In the genomic region with DNA sequence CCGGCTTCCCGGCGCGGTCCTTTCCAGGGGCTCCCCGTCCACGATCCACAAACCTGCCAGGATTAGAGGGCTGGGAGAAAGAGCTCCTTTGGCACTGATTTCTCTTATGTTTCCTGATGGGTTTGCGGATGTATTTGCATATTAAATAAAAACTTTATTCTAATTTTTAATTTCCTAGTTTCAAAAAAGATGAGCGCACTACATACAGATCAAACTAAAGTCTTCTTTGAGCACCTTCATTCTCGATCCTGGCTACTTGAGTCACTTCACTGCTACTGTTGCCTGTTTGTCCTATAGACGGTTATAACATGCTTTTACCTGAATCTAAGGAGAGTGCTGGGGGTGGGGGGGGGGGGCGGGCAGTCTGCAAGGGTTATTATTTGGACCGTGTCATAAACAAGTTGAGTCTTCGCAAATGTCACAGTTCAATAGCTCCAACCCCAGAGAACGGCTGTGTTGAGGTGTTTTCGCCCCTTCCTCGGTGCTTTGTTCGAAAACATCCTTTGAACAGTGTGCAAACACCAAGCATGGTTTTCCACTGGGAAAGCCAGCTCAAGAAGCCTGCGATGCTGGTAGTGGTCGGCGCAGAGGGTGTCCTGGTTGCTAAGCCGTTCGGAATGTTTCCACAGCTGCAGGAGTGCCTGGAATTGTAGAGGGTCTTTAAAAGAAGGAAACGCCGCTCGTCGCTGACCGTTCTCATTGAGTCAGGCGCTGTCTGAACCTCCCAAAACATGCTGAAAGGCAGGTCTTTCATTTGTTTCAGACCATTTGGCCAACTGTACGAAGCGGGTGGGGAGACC, we compare ENCODE assay signal across 8 cellular contexts. TPM values are rescaled to one million over a fixed set of nuclear protein-coding genes. Genes with fewer than 3 reads are reported as not detected.
A peak's percentile ranks its signal among the peaks of the same experiment; 100 is the strongest.
DNase-seq lines count a peak whose midpoint lies in the region; ATAC-seq and TF ChIP-seq lines count a peak whose summit lies in the region.

No MANE protein-coding gene starts in this region.

- no peak overlapping the region for H2BK12ac ChIP-seq in trophoblast cell (ENCODE audit: low read length)

- H3K4me1 Mint-ChIP-seq in endothelial cell (ENCODE audit: unreplicated experiment): peaks cover 30% of the 10 kb centered on the region

- no peak for ATAC-seq in HG03097 (IDR thresholded peaks at IDR 0.05; ENCODE audit: low FRiP score, unreplicated experiment)
- no peak for ATAC-seq in HG03139 (IDR thresholded peaks at IDR 0.05; ENCODE audit: unreplicated experiment)

- H3K27me3 ChIP-seq in NT2/D1 (ENCODE audit: insufficient read depth, insufficient read length) (no peaks in the 10 kb centered on the region), trophoblast cell (ENCODE audit: insufficient read depth, low read length) (no peaks in the 10 kb centered on the region)

- H3K4me1 ChIP-seq in NT2/D1 (ENCODE audit: insufficient read depth, insufficient read length) (peaks cover 5% of the 10 kb centered on the region), trophoblast cell (ENCODE audit: control insufficient read depth in 1 of 2, insufficient read depth in 2 of 2, low read length in 2 of 2) (peaks cover 4 to 12% of the 10 kb centered on the region in 2 experiments)

- H3K27me3 Mint-ChIP-seq in endothelial cell (ENCODE audit: unreplicated experiment): peaks cover 7% of the 10 kb centered on the region

- H3K27ac ChIP-seq in trophoblast cell (ENCODE audit: low read depth, low read length): peak overlapping the region; percentile 63

- peaks cover 19% of the 10 kb centered on the region for H3K79me2 ChIP-seq in trophoblast cell (ENCODE audit: control insufficient read depth, insufficient read depth, low read length, poor library complexity)

- no peak overlapping the region for H4K91ac ChIP-seq in trophoblast cell (ENCODE audit: low read depth, low read length)

- peak overlapping the region; percentile 82 for H4K8ac ChIP-seq in trophoblast cell (ENCODE audit: low read depth, low read length)

- H3K9me3 ChIP-seq in NT2/D1 (ENCODE audit: insufficient read depth, low read length) (no peaks in the 10 kb centered on the region), trophoblast cell (ENCODE audit: insufficient read depth, low read depth, low read length) (no peaks in the 10 kb centered on the region)

- no CpG with 5 or more reads among the region's 30 CpGs for WGBS in trophoblast cell (ENCODE audit: extremely low coverage, insufficient coverage, insufficient read length)

- H3K36me3 ChIP-seq in NT2/D1 (ENCODE audit: insufficient read depth, insufficient read length, low read length) (peaks cover 5% of the 10 kb centered on the region), trophoblast cell (ENCODE audit: control insufficient read depth in 1 of 2, insufficient read depth in 2 of 2, low read length in 2 of 2) (peaks cover 3 to 4% of the 10 kb centered on the region in 2 experiments)

- H2BK5ac ChIP-seq in trophoblast cell (ENCODE audit: low read depth, low read length, poor library complexity): peak overlapping the region; percentile 2

- no peak overlapping the region for H3K18ac ChIP-seq in trophoblast cell (ENCODE audit: low read length)

- no peak overlapping the region for H2AK5ac ChIP-seq in trophoblast cell (ENCODE audit: low read length)

- no peak overlapping the region for H2BK120ac ChIP-seq in trophoblast cell (ENCODE audit: insufficient read depth, low read length, poor library complexity)

- H3K4me3 ChIP-seq in NT2/D1 (ENCODE audit: insufficient read length, low read depth): peak overlapping the region; percentile 70
- no peak overlapping the region for H3K4me3 ChIP-seq in trophoblast cell (ENCODE audit: low read depth, low read length)

- peak overlapping the region; percentile 73 for H3K4me2 ChIP-seq in trophoblast cell (ENCODE audit: low read length)

- H3K36me3 Mint-ChIP-seq in endothelial cell (ENCODE audit: low read depth, unreplicated experiment): no peaks in the 10 kb centered on the region

- H3K9ac ChIP-seq in NT2/D1 (ENCODE audit: insufficient read length, low read depth) (peak overlapping the region; percentile 87), trophoblast cell (ENCODE audit: low read length) (no peak overlapping the region)

- no peak overlapping the region for H3K4ac ChIP-seq in trophoblast cell (ENCODE audit: low read depth, low read length)

- H3K27ac Mint-ChIP-seq in endothelial cell (ENCODE audit: unreplicated experiment): peak overlapping the region; percentile 53

- H3K23ac ChIP-seq in trophoblast cell (ENCODE audit: low read length): no peak overlapping the region

- no peak for TF ChIP-seq CTCF in endothelial cell (IDR thresholded peaks at IDR 0.05; ENCODE audit: unreplicated experiment)

- H4K12ac ChIP-seq in trophoblast cell (ENCODE audit: low read depth, low read length): no peak overlapping the region

- DNase-seq in EH (ENCODE audit: low read depth) (peak; percentile 32), NT2/D1 (ENCODE audit: low read depth, low spot score) (no peak), endothelial cell (ENCODE audit: low spot score) (peak; percentile 45), trophoblast cell (peak; percentile 54 to 63), cerebellar nuclear complex (lab: John Stamatoyannopoulos, UW) (no peak), nucleus accumbens (lab: John Stamatoyannopoulos, UW) (no peak)

- H3K79me1 ChIP-seq in trophoblast cell (ENCODE audit: low read length): peaks cover 19% of the 10 kb centered on the region

- no peaks in the 10 kb centered on the region for H3K9me3 Mint-ChIP-seq in endothelial cell (ENCODE audit: unreplicated experiment)

- peak overlapping the region; percentile 83 for H3K4me3 Mint-ChIP-seq in endothelial cell (ENCODE audit: unreplicated experiment)

- no peak overlapping the region for H2AFZ ChIP-seq in trophoblast cell (ENCODE audit: insufficient read depth, low read length, poor library complexity)

- H3K14ac ChIP-seq in trophoblast cell (ENCODE audit: low read length): peak overlapping the region; percentile 44

RNA-seq across cellular contexts. Expression of gene STK10, which starts 1.1 kb away (rescaled TPM):
- total RNA-seq in endothelial cell (ENCODE audit: unreplicated experiment): 69.3 TPM
- 29.6 and 30.3 TPM in 2 replicates for polyA plus RNA-seq in trophoblast cell (2013)

RNA-seq across cellular contexts. Expression of gene EFCAB9, which starts 4.9 kb away (rescaled TPM):
- not detected for total RNA-seq in endothelial cell (ENCODE audit: unreplicated experiment)
- not detected in 2 replicates for polyA plus RNA-seq in trophoblast cell (2013)

Comparison
In these comparisons a context has a peak if more than half of its experiments do, and no peak if none do; other contexts are left out.
1. DNase-seq: peak in EH (single experiment), endothelial cell (single experiment) and trophoblast cell (2 of 2); none in NT2/D1 (single experiment), cerebellar nuclear complex (0 of 2) and nucleus accumbens (0 of 56).